In genomic region chr15:63448261-63448660, GRCh38 we compare ENCODE assay signal across 15 cellular contexts. TPM values are rescaled to one million over a fixed set of nuclear protein-coding genes. Genes with fewer than 3 reads are reported as not detected.
A peak's percentile ranks its signal among the peaks of the same experiment; 100 is the strongest.
DNase-seq lines count a peak whose midpoint lies in the region; TF ChIP-seq lines count a peak whose summit lies in the region.
"Had no signal": no experiment of that assay in that cellular context is flagged by ENCODE, and none has a peak within 500 bp of the region (broad histone marks: within the 10 kb centered on the region; RNA-seq: fewer than 3 reads in every experiment).

No MANE protein-coding gene starts in this region.

- no TSS peak for BruUV-seq in Caco-2 (replicated peaks; lab: Mats Ljungman, UMichigan)

- CTCF ChIA-PET in Caco-2 (lab: Charles Lee) = no interaction called here

- H3K27me3 ChIP-seq in Caco-2 (replicated peaks; ENCODE audit: control insufficient read depth, insufficient read depth, low read length) (no peaks in the 10 kb centered on the region), adrenal gland (no peaks in the 10 kb centered on the region), trophoblast cell (ENCODE audit: insufficient read depth, low read length) (no peaks in the 10 kb centered on the region)

- H3K9ac ChIP-seq in trophoblast cell (ENCODE audit: low read length) = no peak overlapping the region
- H3K9ac ChIP-seq: GM23248 had no signal

- H3K27ac Mint-ChIP-seq in Caco-2 (ENCODE audit: unreplicated experiment) (peak overlapping the region; percentile 33), progenitor cell of endocrine pancreas (no peak overlapping the region)
- H3K27ac Mint-ChIP-seq: activated CD4-positive, alpha-beta T cell treated with anti-CD3 and anti-CD28 coated beads, Interleukin-2, amount 10 ng/mL, durations not matched to agents 24 days and 14 days; activated naive CD4-positive, alpha-beta T cell treated with anti-CD3 and anti-CD28 coated beads for 36 hours had no signal

- no peaks in the 10 kb centered on the region for H3K79me1 ChIP-seq in trophoblast cell (ENCODE audit: low read length)

- H3K9me3 Mint-ChIP-seq in Caco-2 (ENCODE audit: unreplicated experiment) (no peaks in the 10 kb centered on the region), progenitor cell of endocrine pancreas (ENCODE audit: low read depth) (no peaks in the 10 kb centered on the region)
- H3K9me3 Mint-ChIP-seq: activated CD4-positive, alpha-beta T cell treated with anti-CD3 and anti-CD28 coated beads, Interleukin-2, amount 10 ng/mL, durations not matched to agents 24 days and 14 days; activated naive CD4-positive, alpha-beta T cell treated with anti-CD3 and anti-CD28 coated beads for 36 hours; IgD-negative memory B cell had no signal

- H3K4me1 ChIP-seq in Caco-2 = peaks cover 19% of the 10 kb centered on the region
- no peaks in the 10 kb centered on the region for H3K4me1 ChIP-seq in adrenal gland (replicated peaks in 1 of 2)
- H3K4me1 ChIP-seq in trophoblast cell (ENCODE audit: control insufficient read depth in 1 of 2, insufficient read depth in 2 of 2, low read length in 2 of 2) = peaks cover 8 to 16% of the 10 kb centered on the region in 2 experiments

- DNase-seq in Caco-2 = no peak
- peak; percentile 87 for DNase-seq in NOMO-1 treated with DMSO at 0.1 percent for 48 hours (lab: John Stamatoyannopoulos, UW; ENCODE audit: unreplicated experiment)
- DNase-seq in adrenal gland = peak in 1 of 7 donors; percentile 28
- DNase-seq in trophoblast cell = no peak
- no peak for DNase-seq in NCI-H1694 (lab: John Stamatoyannopoulos, UW)
- DNase-seq in T1000 (lab: John Stamatoyannopoulos, UW) = no peak
- DNase-seq in activated CD4-positive, alpha-beta T cell treated with anti-CD3 and anti-CD28 coated beads for 4 hours = no peak
- no peak for DNase-seq in progenitor cell of endocrine pancreas (ENCODE audit: low spot score, unreplicated experiment)
- DNase-seq: activated CD4-positive, alpha-beta T cell treated with anti-CD3 and anti-CD28 coated beads, Interleukin-2, amount 10 ng/mL, durations not matched to agents 24 days and 14 days; activated CD8-positive, alpha-beta memory T cell treated with anti-CD3 and anti-CD28 coated beads, Interleukin-2, amount 50 U/mL, for 48 hours; activated naive CD4-positive, alpha-beta T cell treated with anti-CD3 and anti-CD28 coated beads for 36 hours; GM23248; NCI-H2171; stimulated activated CD4-positive, alpha-beta T cell treated with anti-CD3 and anti-CD28 coated beads, Interleukin-2, amount 100 ng/mL, for 24 hours had no signal

- H3K14ac ChIP-seq in trophoblast cell (ENCODE audit: low read length) = no peak overlapping the region

- no peak overlapping the region for H2BK5ac ChIP-seq in trophoblast cell (ENCODE audit: low read depth, low read length, poor library complexity)

- POLR2A ChIA-PET in Caco-2 (lab: Charles Lee) = no interaction called here

- H3K27me3 Mint-ChIP-seq in Caco-2 (ENCODE audit: insufficient read depth, unreplicated experiment) (no peaks in the 10 kb centered on the region), progenitor cell of endocrine pancreas (peaks cover 5% of the 10 kb centered on the region)

- WGBS in adrenal gland, 4 donors = 54 to 70% (median 60%) methylated on average over 4 of the region's 4 CpGs
- no CpG with 5 or more reads among the region's 4 CpGs for WGBS in trophoblast cell (ENCODE audit: extremely low coverage, insufficient coverage, insufficient read length)

- peak overlapping the region; percentile 56 for H2BK120ac ChIP-seq in trophoblast cell (ENCODE audit: insufficient read depth, low read length, poor library complexity)

- no peak overlapping the region for H4K8ac ChIP-seq in trophoblast cell (ENCODE audit: low read depth, low read length)

- H3K79me2 ChIP-seq in trophoblast cell (ENCODE audit: control insufficient read depth, insufficient read depth, low read length, poor library complexity) = no peaks in the 10 kb centered on the region

- H3K4me3 ChIP-seq in Caco-2 (ENCODE audit: low read depth, low read length) = no peak overlapping the region
- H3K4me3 ChIP-seq in adrenal gland = no peak overlapping the region
- H3K4me3 ChIP-seq in trophoblast cell (ENCODE audit: low read depth, low read length) = no peak overlapping the region
- H3K4me3 ChIP-seq: GM23248 had no signal

- H3K4me3 Mint-ChIP-seq in Caco-2 (ENCODE audit: unreplicated experiment) (no peak overlapping the region), progenitor cell of endocrine pancreas (ENCODE audit: low read depth) (no peak overlapping the region)
- H3K4me3 Mint-ChIP-seq: activated CD4-positive, alpha-beta T cell treated with anti-CD3 and anti-CD28 coated beads, Interleukin-2, amount 10 ng/mL, durations not matched to agents 24 days and 14 days; activated naive CD4-positive, alpha-beta T cell treated with anti-CD3 and anti-CD28 coated beads for 36 hours had no signal

- no peak overlapping the region for H3K23ac ChIP-seq in trophoblast cell (ENCODE audit: low read length)

- H2BK12ac ChIP-seq in trophoblast cell (ENCODE audit: low read length) = no peak overlapping the region

- no peak overlapping the region for H3K4ac ChIP-seq in trophoblast cell (ENCODE audit: low read depth, low read length)

- H3K27ac ChIP-seq in adrenal gland = peak overlapping the region in 4 of 5 donors; percentile 23 to 71 (median 38)
- H3K27ac ChIP-seq in trophoblast cell (ENCODE audit: low read depth, low read length) = no peak overlapping the region
- H3K27ac ChIP-seq: GM23248 had no signal

- no peaks in the 10 kb centered on the region for H3K36me3 Mint-ChIP-seq in Caco-2 (ENCODE audit: insufficient read depth, unreplicated experiment)
- H3K36me3 Mint-ChIP-seq in progenitor cell of endocrine pancreas (ENCODE audit: insufficient read depth) = no peaks in the 10 kb centered on the region
- H3K36me3 Mint-ChIP-seq: IgD-negative memory B cell had no signal

- no peak overlapping the region for H4K12ac ChIP-seq in trophoblast cell (ENCODE audit: low read depth, low read length)

- H3K4me1 Mint-ChIP-seq in Caco-2 (ENCODE audit: low read depth, unreplicated experiment) (peaks cover 9% of the 10 kb centered on the region), progenitor cell of endocrine pancreas (ENCODE audit: low read depth) (peaks cover 18% of the 10 kb centered on the region)

- H2AK5ac ChIP-seq in trophoblast cell (ENCODE audit: low read length) = no peak overlapping the region

- no peak overlapping the region for H3K4me2 ChIP-seq in trophoblast cell (ENCODE audit: low read length)

- H3K36me3 ChIP-seq in Caco-2 (ENCODE audit: control insufficient read depth, insufficient read depth, low read length) = no peaks in the 10 kb centered on the region
- no peaks in the 10 kb centered on the region for H3K36me3 ChIP-seq in adrenal gland (replicated peaks in 1 of 2)
- no peaks in the 10 kb centered on the region for H3K36me3 ChIP-seq in trophoblast cell (ENCODE audit: control insufficient read depth in 1 of 2, insufficient read depth in 2 of 2, low read length in 2 of 2)

- no peak for TF ChIP-seq POLR2A in adrenal gland (IDR thresholded peaks at IDR 0.05)

- no peak overlapping the region for H3K18ac ChIP-seq in trophoblast cell (ENCODE audit: low read length)

- H4K91ac ChIP-seq in trophoblast cell (ENCODE audit: low read depth, low read length) = no peak overlapping the region

- TF ChIP-seq CTCF in Caco-2 (IDR thresholded peaks at IDR 0.05; ENCODE audit: insufficient read depth in 1 of 2, low read depth in 1 of 2, low read length in 1 of 2, severe bottlenecking in 1 of 2, unreplicated experiment in 1 of 2) (no peak), adrenal gland (IDR thresholded peaks at IDR 0.05) (no peak), progenitor cell of endocrine pancreas (IDR thresholded peaks at IDR 0.05; ENCODE audit: unreplicated experiment) (no peak)

- no peak overlapping the region for H2AFZ ChIP-seq in trophoblast cell (ENCODE audit: insufficient read depth, low read length, poor library complexity)
- H2AFZ ChIP-seq: GM23248 had no signal

- intact Hi-C loops in Caco-2 (cut with micrococcal nuclease; ENCODE audit: unreplicated experiment) (no loop called here), adrenal gland (cut with DNase I) (no loop called here)

- H3K9me3 ChIP-seq in Caco-2 = no peaks in the 10 kb centered on the region
- no peaks in the 10 kb centered on the region for H3K9me3 ChIP-seq in adrenal gland (replicated peaks in 1 of 3)
- H3K9me3 ChIP-seq in trophoblast cell (ENCODE audit: insufficient read depth, low read depth, low read length) = no peaks in the 10 kb centered on the region

RNA-seq across cellular contexts. Expression of gene USP3, which starts 56.1 kb away (rescaled TPM):
- 54.2 and 58.6 TPM in 2 replicates for total RNA-seq in Caco-2 (2022)
- 10 to 100 TPM; 26.4 to 49.2 (median 40.0) TPM for total RNA-seq in adrenal gland
- 10 to 100 TPM; 23.0 to 30.5 (median 29.9) TPM for polyA plus RNA-seq in adrenal gland
- polyA plus RNA-seq in trophoblast cell (2013) = 28.3 and 28.6 TPM in 2 replicates
- total RNA-seq in progenitor cell of endocrine pancreas = 77.0 and 81.2 TPM in 2 replicates
